ENCODE assay signal across 9 cellular contexts in genomic region chr3:142180761-142181362, GRCh38. TPM values are rescaled to one million over a fixed set of nuclear protein-coding genes. Genes with fewer than 3 reads are reported as not detected.
DNase-seq lines count a peak whose midpoint lies in the region; ATAC-seq and TF ChIP-seq lines count a peak whose summit lies in the region.
"Had no signal": no experiment of that assay in that cellular context is flagged by ENCODE, and none has a peak within 500 bp of the region (broad histone marks: within the 10 kb centered on the region; RNA-seq: fewer than 3 reads in every experiment).

No MANE protein-coding gene starts in this region.

- H3K4me1 Mint-ChIP-seq in activated CD8-positive, alpha-beta memory T cell treated with anti-CD3 and anti-CD28 coated beads, Interleukin-2, amount 10 ng/mL, durations not matched to agents 7 days and 5 days, result no peaks in the 10 kb centered on the region
- no peaks in the 10 kb centered on the region for H3K4me1 Mint-ChIP-seq in activated CD8-positive, alpha-beta T cell treated with anti-CD3 and anti-CD28 coated beads for 36 hours (ENCODE audit: low read depth)

- H3K4me3 Mint-ChIP-seq in activated CD8-positive, alpha-beta memory T cell treated with anti-CD3 and anti-CD28 coated beads, Interleukin-2, amount 10 ng/mL, durations not matched to agents 7 days and 5 days, result no peak overlapping the region
- H3K4me3 Mint-ChIP-seq in activated CD8-positive, alpha-beta T cell treated with anti-CD3 and anti-CD28 coated beads for 36 hours, result no peak overlapping the region

- TF ChIP-seq CTCF in LNCAP (IDR thresholded peaks at IDR 0.05) (peak; percentile 54), right atrium auricular region (IDR thresholded peaks at IDR 0.05) (peak; percentile 28 to 65), spleen (IDR thresholded peaks at IDR 0.05 in 8 of 11, conservative IDR thresholded peaks at IDR 0.05 in 3 of 11) (peak in 7 of 11 experiments; percentile 25 to 53 (median 39))
- TF ChIP-seq CTCF in activated CD8-positive, alpha-beta T cell treated with anti-CD3 and anti-CD28 coated beads for 36 hours (IDR thresholded peaks at IDR 0.05), result peak; percentile 27

- CTCF ChIA-PET in activated CD8-positive, alpha-beta memory T cell treated with anti-CD3 and anti-CD28 coated beads, Interleukin-2, amount 10 ng/mL, durations not matched to agents 7 days and 5 days (lab: Charles Lee), result interaction anchor here (0.6 to 1.6 kb wide), 10 partner anchors 15 to 243 kb away, joined by 3 to 8 read pairs (median 3); no protein-coding TSS in a partner anchor
- CTCF ChIA-PET in activated CD8-positive, alpha-beta T cell treated with anti-CD3 and anti-CD28 coated beads for 36 hours (lab: Charles Lee), result interaction anchor here (0.7 to 2.1 kb wide), 7 partner anchors 8 to 106 kb away, joined by 3 to 16 read pairs (median 3); no protein-coding TSS in a partner anchor

- DNase-seq in activated CD8-positive, alpha-beta memory T cell treated with anti-CD3 and anti-CD28 coated beads, Interleukin-2, amount 10 ng/mL, durations not matched to agents 7 days and 5 days, result peak; percentile 53
- no peak for DNase-seq in activated CD8-positive, alpha-beta memory T cell treated with anti-CD3 and anti-CD28 coated beads, Interleukin-2, amount 50 U/mL, for 48 hours
- peak; percentile 43 for DNase-seq in activated CD8-positive, alpha-beta T cell treated with anti-CD3 and anti-CD28 coated beads for 36 hours
- DNase-seq in right atrium auricular region (ENCODE audit: low spot score) (no peak), spleen (no peak), NCI-H187 (lab: John Stamatoyannopoulos, UW) (no peak)

- WGBS in spleen, 5 donors, result 90 to 94% (median 93%) methylated on average over 6 of the region's 6 CpGs

- H3K4me3 ChIP-seq in right atrium auricular region, result no peak overlapping the region
- no peak overlapping the region for H3K4me3 ChIP-seq in spleen

- H3K36me3 Mint-ChIP-seq in activated CD8-positive, alpha-beta memory T cell treated with anti-CD3 and anti-CD28 coated beads, Interleukin-2, amount 10 ng/mL, durations not matched to agents 7 days and 5 days, result peaks cover 16% of the 10 kb centered on the region
- H3K36me3 Mint-ChIP-seq in activated CD8-positive, alpha-beta T cell treated with anti-CD3 and anti-CD28 coated beads for 36 hours (ENCODE audit: low read depth), result peaks cover 6% of the 10 kb centered on the region
- H3K36me3 Mint-ChIP-seq: activated naive CD4-positive, alpha-beta T cell treated with anti-CD3 and anti-CD28 coated beads, Interleukin-2, amount 50 U/mL, for 72 hours had no signal

- H3K4me1 ChIP-seq in right atrium auricular region, result no peaks in the 10 kb centered on the region
- H3K4me1 ChIP-seq in spleen, result no peaks in the 10 kb centered on the region

- intact Hi-C loops in activated CD8-positive, alpha-beta T cell treated with anti-CD3 and anti-CD28 coated beads for 36 hours (cut with micrococcal nuclease), result no loop called here
- intact Hi-C loops in spleen (cut with DNase I; ENCODE audit: low total_unique reads), result no loop called here

- H3K27me3 ChIP-seq in right atrium auricular region (no peaks in the 10 kb centered on the region), spleen (replicated peaks in 1 of 7) (no peaks in the 10 kb centered on the region)

- H3K36me3 ChIP-seq in right atrium auricular region (peaks cover 26% of the 10 kb centered on the region), spleen (peaks cover 0 to 90% (median 31%) of the 10 kb centered on the region in 6 donors)

- ATAC-seq in activated CD8-positive, alpha-beta memory T cell treated with anti-CD3 and anti-CD28 coated beads, Interleukin-2, amount 10 ng/mL, durations not matched to agents 7 days and 5 days, result no peak
- ATAC-seq in activated CD8-positive, alpha-beta T cell treated with anti-CD3 and anti-CD28 coated beads for 36 hours, result no peak
- ATAC-seq in GM21737 (IDR thresholded peaks at IDR 0.05; ENCODE audit: unreplicated experiment), result no peak
- ATAC-seq: activated naive CD4-positive, alpha-beta T cell treated with anti-CD3 and anti-CD28 coated beads, Interleukin-2, amount 50 U/mL, for 72 hours had no signal

- H3K9me3 ChIP-seq in right atrium auricular region, result no peaks in the 10 kb centered on the region
- H3K9me3 ChIP-seq in spleen, result no peaks in the 10 kb centered on the region

- no peak for TF ChIP-seq POLR2A in spleen (IDR thresholded peaks at IDR 0.05)

- POLR2A ChIA-PET in activated CD8-positive, alpha-beta T cell treated with anti-CD3 and anti-CD28 coated beads for 36 hours (lab: Charles Lee), result interaction anchor here (0.6 kb wide), 1 partner anchor 357 kb away, joined by 3 read pairs; no protein-coding TSS in a partner anchor

- H3K27ac Mint-ChIP-seq in activated CD8-positive, alpha-beta memory T cell treated with anti-CD3 and anti-CD28 coated beads, Interleukin-2, amount 10 ng/mL, durations not matched to agents 7 days and 5 days, result no peak overlapping the region
- no peak overlapping the region for H3K27ac Mint-ChIP-seq in activated CD8-positive, alpha-beta T cell treated with anti-CD3 and anti-CD28 coated beads for 36 hours
- H3K27ac Mint-ChIP-seq: activated naive CD4-positive, alpha-beta T cell treated with anti-CD3 and anti-CD28 coated beads, Interleukin-2, amount 50 U/mL, for 72 hours had no signal

- H3K27ac ChIP-seq in right atrium auricular region (no peak overlapping the region), spleen (no peak overlapping the region)

- no peaks in the 10 kb centered on the region for H3K27me3 Mint-ChIP-seq in activated CD8-positive, alpha-beta memory T cell treated with anti-CD3 and anti-CD28 coated beads, Interleukin-2, amount 10 ng/mL, durations not matched to agents 7 days and 5 days
- no peaks in the 10 kb centered on the region for H3K27me3 Mint-ChIP-seq in activated CD8-positive, alpha-beta T cell treated with anti-CD3 and anti-CD28 coated beads for 36 hours

- no peaks in the 10 kb centered on the region for H3K9me3 Mint-ChIP-seq in activated CD8-positive, alpha-beta memory T cell treated with anti-CD3 and anti-CD28 coated beads, Interleukin-2, amount 10 ng/mL, durations not matched to agents 7 days and 5 days (ENCODE audit: low read depth)
- no peaks in the 10 kb centered on the region for H3K9me3 Mint-ChIP-seq in activated CD8-positive, alpha-beta T cell treated with anti-CD3 and anti-CD28 coated beads for 36 hours
- H3K9me3 Mint-ChIP-seq: activated naive CD4-positive, alpha-beta T cell treated with anti-CD3 and anti-CD28 coated beads, Interleukin-2, amount 50 U/mL, for 72 hours had no signal

RNA-seq across cellular contexts. Expression of gene TFDP2, which starts 31.5 kb away (rescaled TPM):
- 10 to 100 TPM; 29.0 to 33.7 TPM for total RNA-seq in activated CD8-positive, alpha-beta memory T cell treated with anti-CD3 and anti-CD28 coated beads, Interleukin-2, amount 10 ng/mL, durations not matched to agents 7 days and 5 days
- total RNA-seq in activated CD8-positive, alpha-beta T cell treated with anti-CD3 and anti-CD28 coated beads for 36 hours, result 10 to 100 TPM; 27.4 to 27.8 TPM
- total RNA-seq in right atrium auricular region (10 to 100 TPM; 30.2 to 59.3 TPM), spleen (10 to 100 TPM; 23.8 to 40.5 (median 29.4) TPM)
- polyA plus RNA-seq in spleen, result 1 to 10 TPM; 4.1 to 6.1 (median 5.9) TPM

RNA-seq across cellular contexts. Expression of gene GK5, which starts 44.5 kb away (rescaled TPM):
- total RNA-seq in activated CD8-positive, alpha-beta memory T cell treated with anti-CD3 and anti-CD28 coated beads, Interleukin-2, amount 10 ng/mL, durations not matched to agents 7 days and 5 days, result 10 to 100 TPM; 18.8 to 25.7 TPM
- total RNA-seq in activated CD8-positive, alpha-beta T cell treated with anti-CD3 and anti-CD28 coated beads for 36 hours, result 10 to 100 TPM; 11.0 to 16.2 TPM
- total RNA-seq in right atrium auricular region, result 1 to 10 TPM; 6.4 to 7.1 TPM
- 10 to 100 TPM in 6 of 7 donors, 1 to 10 TPM in 1; 10.0 to 21.0 (median 14.4) TPM for total RNA-seq in spleen
- 1 to 10 TPM; 2.1 to 4.1 (median 3.6) TPM for polyA plus RNA-seq in spleen

Comparison
In these comparisons a context has a peak if more than half of its experiments do, and no peak if none do; other contexts are left out.
1. DNase-seq: peak in activated CD8-positive, alpha-beta memory T cell treated with anti-CD3 and anti-CD28 coated beads, Interleukin-2, amount 10 ng/mL, durations not matched to agents 7 days and 5 days (single experiment) and activated CD8-positive, alpha-beta T cell treated with anti-CD3 and anti-CD28 coated beads for 36 hours (single experiment); none in activated CD8-positive, alpha-beta memory T cell treated with anti-CD3 and anti-CD28 coated beads, Interleukin-2, amount 50 U/mL, for 48 hours (single experiment), right atrium auricular region (single experiment), spleen (single experiment) and NCI-H187 (0 of 2).
2. Peak in every context shown above with its lines, with median percentiles within 50 percentile points of each other: CTCF ChIP-seq.